22 cellular contexts compared by ENCODE assay signal in genomic region chr12:19189522-19189921, GRCh38. TPM values are rescaled to one million over a fixed set of nuclear protein-coding genes. Genes with fewer than 3 reads are reported as not detected.
DNase-seq lines count a peak whose midpoint lies in the region; ATAC-seq and TF ChIP-seq lines count a peak whose summit lies in the region.
"Had no signal": no experiment of that assay in that cellular context is flagged by ENCODE, and none has a peak within 500 bp of the region (broad histone marks: within the 10 kb centered on the region; RNA-seq: fewer than 3 reads in every experiment).

No MANE protein-coding gene starts in this region.

- ATAC-seq in SK-N-SH treated with all-trans-retinoic acid at 6 μM for 48 hours (no peak), WTC11 (no peak), left colon (no peak)
- ATAC-seq: activated CD4-positive, alpha-beta T cell treated with anti-CD3 and anti-CD28 coated beads for 36 hours; HepG2; left lobe of liver; PC-3 had no signal

- no peaks in the 10 kb centered on the region for H3K9me3 ChIP-seq in SK-N-SH
- H3K9me3 ChIP-seq in tibial artery, result no peaks in the 10 kb centered on the region

- in situ Hi-C loops in KBM-7 (cut with MboI; ENCODE audit: low pct_unique_long_range_greater_than_20kb, low sequenced_read_pairs), result no loop called here

- DNase-seq in SK-N-SH, result no peak
- DNase-seq in WTC11 (ENCODE audit: low spot score), result no peak
- peak; percentile 14 for DNase-seq in hepatic stellate cell (ENCODE audit: low spot score)
- DNase-seq in tibial artery, result no peak
- no peak for DNase-seq in NCI-H146 treated with DMSO at 0.1 percent for 48 hours (lab: John Stamatoyannopoulos, UW; ENCODE audit: unreplicated experiment)
- DNase-seq in KBM-7, result no peak
- DNase-seq in left colon, result no peak
- DNase-seq: activated CD4-positive, alpha-beta T cell treated with anti-CD3 and anti-CD28 coated beads for 36 hours; anterior cingulate cortex; DMS79 treated with DMSO at 0.1 percent for 48 hours; effector memory CD4-positive, alpha-beta T cell; NCI-H1092 treated with DMSO at 0.1 percent for 48 hours; NCI-H2081; NCI-H446; PC-3; SIG-M5; T-helper 1 cell had no signal

- POLR2A ChIA-PET in SK-N-SH (lab: Yijun Ruan, JAX), result no interaction called here
- POLR2A ChIA-PET in WTC11 (lab: Charles Lee), result no interaction called here

- WGBS in SK-N-SH (ENCODE audit: low lambda C conversion rate), result 70% methylated on average over 1 of the region's 1 CpG

- H3K36me3 ChIP-seq in SK-N-SH (replicated peaks in 1 of 2; ENCODE audit: control insufficient read depth in 1 of 2, insufficient read depth in 2 of 2, low read length in 1 of 2) (no peaks in the 10 kb centered on the region), tibial artery (no peaks in the 10 kb centered on the region)

- H3K4me1 Mint-ChIP-seq in WTC11, result peaks cover 71% of the 10 kb centered on the region
- H3K4me1 Mint-ChIP-seq: activated naive CD4-positive, alpha-beta T cell treated with anti-CD3 and anti-CD28 coated beads, Interleukin-2, amount 50 U/mL, for 24 hours had no signal

- no peaks in the 10 kb centered on the region for H4K20me1 ChIP-seq in SK-N-SH (ENCODE audit: insufficient read depth)

- no peak overlapping the region for H2AFZ ChIP-seq in SK-N-SH (ENCODE audit: low read depth)

- H3K27me3 ChIP-seq in SK-N-SH (ENCODE audit: insufficient read depth) (no peaks in the 10 kb centered on the region), tibial artery (no peaks in the 10 kb centered on the region)

- H3K9me3 Mint-ChIP-seq in WTC11, result no peaks in the 10 kb centered on the region
- H3K9me3 Mint-ChIP-seq: activated naive CD4-positive, alpha-beta T cell treated with anti-CD3 and anti-CD28 coated beads, Interleukin-2, amount 50 U/mL, for 24 hours had no signal

- no peak for TF ChIP-seq EP300 in SK-N-SH (IDR thresholded peaks at IDR 0.05; ENCODE audit: borderline replicate concordance in 1 of 2, low read depth in 1 of 2, low read length in 1 of 2)

- no peak for TF ChIP-seq RAD21 in SK-N-SH (IDR thresholded peaks at IDR 0.05; ENCODE audit: low read length)

- H3K27me3 Mint-ChIP-seq in WTC11 (ENCODE audit: low read depth), result no peaks in the 10 kb centered on the region
- H3K27me3 Mint-ChIP-seq: activated CD4-positive, alpha-beta T cell treated with anti-CD3 and anti-CD28 coated beads for 36 hours had no signal

- TF ChIP-seq CTCF in SK-N-SH (IDR thresholded peaks at IDR 0.05), result no peak
- no peak for TF ChIP-seq CTCF in WTC11 (IDR thresholded peaks at IDR 0.05)
- no peak for TF ChIP-seq CTCF in tibial artery (IDR thresholded peaks at IDR 0.05)

- no peak overlapping the region for H3K9ac ChIP-seq in SK-N-SH

- peak overlapping the region in 1 of 2 experiments; percentile 68; a peak in 2 of 4 replicates for H3K27ac ChIP-seq in SK-N-SH (ENCODE audit: low read depth in 2 of 2, low read length in 1 of 2)
- peak overlapping the region; percentile 2 to 37 for H3K27ac ChIP-seq in tibial artery
- H3K27ac ChIP-seq: 22Rv1 had no signal

- intact Hi-C loops in tibial artery (cut with DNase I; ENCODE audit: low total_unique reads), result no loop called here
- intact Hi-C loops in left colon (cut with DNase I, micrococcal nuclease), result loop anchor here in 1 of 2 donors (5.0 kb wide), 1 partner anchor 322 kb away; no protein-coding TSS in a partner anchor

- H3K4me1 ChIP-seq in SK-N-SH (ENCODE audit: control insufficient read depth in 1 of 2, insufficient read depth in 2 of 2, low read depth in 1 of 2, low read length in 1 of 2) (peaks cover 3 to 28% of the 10 kb centered on the region in 2 experiments; a peak in 3 of 4 replicates), tibial artery (peaks cover 0 to 57% (median 17%) of the 10 kb centered on the region in 4 donors)

- CTCF ChIA-PET in SK-N-SH (lab: Yijun Ruan, JAX), result interaction anchor here (0.9 to 1.2 kb wide), 2 partner anchors 10 to 328 kb away, joined by 3 to 4 read pairs; no protein-coding TSS in a partner anchor
- CTCF ChIA-PET in WTC11 (lab: Charles Lee), result no interaction called here

- peaks cover 17% of the 10 kb centered on the region for H3F3A ChIP-seq in SK-N-SH (replicated peaks; ENCODE audit: insufficient read depth)

- no peak overlapping the region for H3K4me3 ChIP-seq in SK-N-SH (ENCODE audit: low read depth in 2 of 2, low read length in 1 of 2)
- H3K4me3 ChIP-seq in tibial artery, result no peak overlapping the region

- H3K36me3 Mint-ChIP-seq in WTC11, result no peaks in the 10 kb centered on the region
- H3K36me3 Mint-ChIP-seq: activated naive CD4-positive, alpha-beta T cell treated with anti-CD3 and anti-CD28 coated beads, Interleukin-2, amount 50 U/mL, for 24 hours had no signal

- no peak overlapping the region for H3K4me2 ChIP-seq in SK-N-SH

- H3K4me3 Mint-ChIP-seq in WTC11, result no peak overlapping the region
- H3K4me3 Mint-ChIP-seq: activated CD4-positive, alpha-beta T cell treated with anti-CD3 and anti-CD28 coated beads for 36 hours; activated naive CD4-positive, alpha-beta T cell treated with anti-CD3 and anti-CD28 coated beads, Interleukin-2, amount 50 U/mL, for 24 hours had no signal

- no peaks in the 10 kb centered on the region for H3K9me2 ChIP-seq in SK-N-SH

- peaks cover 3% of the 10 kb centered on the region; the same call in 1 of the 2 replicates for H3K79me2 ChIP-seq in SK-N-SH (ENCODE audit: insufficient read depth)

- peak overlapping the region; percentile 65 for H3K27ac Mint-ChIP-seq in WTC11
- H3K27ac Mint-ChIP-seq: activated CD4-positive, alpha-beta T cell treated with anti-CD3 and anti-CD28 coated beads for 36 hours; activated naive CD4-positive, alpha-beta T cell treated with anti-CD3 and anti-CD28 coated beads, Interleukin-2, amount 50 U/mL, for 24 hours had no signal

TF ChIP-seq in SK-N-SH treated with all-trans-retinoic acid at 6 μM for 48 hours, 23 proteins besides CTCF, POLR2A, EP300 and RAD21 (continues in another document):
- TF ChIP-seq, protein P1, sequence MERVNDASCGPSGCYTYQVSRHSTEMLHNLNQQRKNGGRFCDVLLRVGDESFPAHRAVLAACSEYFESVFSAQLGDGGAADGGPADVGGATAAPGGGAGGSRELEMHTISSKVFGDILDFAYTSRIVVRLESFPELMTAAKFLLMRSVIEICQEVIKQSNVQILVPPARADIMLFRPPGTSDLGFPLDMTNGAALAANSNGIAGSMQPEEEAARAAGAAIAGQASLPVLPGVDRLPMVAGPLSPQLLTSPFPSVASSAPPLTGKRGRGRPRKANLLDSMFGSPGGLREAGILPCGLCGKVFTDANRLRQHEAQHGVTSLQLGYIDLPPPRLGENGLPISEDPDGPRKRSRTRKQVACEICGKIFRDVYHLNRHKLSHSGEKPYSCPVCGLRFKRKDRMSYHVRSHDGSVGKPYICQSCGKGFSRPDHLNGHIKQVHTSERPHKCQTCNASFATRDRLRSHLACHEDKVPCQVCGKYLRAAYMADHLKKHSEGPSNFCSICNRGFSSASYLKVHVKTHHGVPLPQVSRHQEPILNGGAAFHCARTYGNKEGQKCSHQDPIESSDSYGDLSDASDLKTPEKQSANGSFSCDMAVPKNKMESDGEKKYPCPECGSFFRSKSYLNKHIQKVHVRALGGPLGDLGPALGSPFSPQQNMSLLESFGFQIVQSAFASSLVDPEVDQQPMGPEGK (CRISPR knock-in tag; IDR thresholded peaks at IDR 0.05; ENCODE audit: borderline replicate concordance), result no peak
- TF ChIP-seq SNAI2 (CRISPR knock-in tag; IDR thresholded peaks at IDR 0.05), result no peak

TF ChIP-seq in SK-N-SH, 30 proteins besides CTCF, POLR2A, EP300 and RAD21 (continues in another document):
- TF ChIP-seq, protein P2, sequence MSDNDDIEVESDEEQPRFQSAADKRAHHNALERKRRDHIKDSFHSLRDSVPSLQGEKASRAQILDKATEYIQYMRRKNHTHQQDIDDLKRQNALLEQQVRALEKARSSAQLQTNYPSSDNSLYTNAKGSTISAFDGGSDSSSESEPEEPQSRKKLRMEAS (IDR thresholded peaks at IDR 0.05; ENCODE audit: low read depth), result no peak
- TF ChIP-seq NRF1 (IDR thresholded peaks at IDR 0.05; ENCODE audit: low read depth, low read length), result no peak

TF ChIP-seq in WTC11, 78 proteins besides CTCF, POLR2A, EP300 and RAD21 (continues in another document):
- TF ChIP-seq TEAD4 (CRISPR knock-in tag; IDR thresholded peaks at IDR 0.05) (no peak), GTF2I (CRISPR knock-in tag; conservative IDR thresholded peaks at IDR 0.05) (no peak), JAZF1 (CRISPR knock-in tag; IDR thresholded peaks at IDR 0.05) (no peak), MXD4 (CRISPR knock-in tag; IDR thresholded peaks at IDR 0.05; ENCODE audit: borderline replicate concordance) (no peak), NR3C1 (CRISPR knock-in tag; conservative IDR thresholded peaks at IDR 0.05; ENCODE audit: low read depth) (no peak), E2F1 (CRISPR knock-in tag; IDR thresholded peaks at IDR 0.05) (no peak), CREM (CRISPR knock-in tag; IDR thresholded peaks at IDR 0.05) (no peak)
- TF ChIP-seq, protein P3, sequence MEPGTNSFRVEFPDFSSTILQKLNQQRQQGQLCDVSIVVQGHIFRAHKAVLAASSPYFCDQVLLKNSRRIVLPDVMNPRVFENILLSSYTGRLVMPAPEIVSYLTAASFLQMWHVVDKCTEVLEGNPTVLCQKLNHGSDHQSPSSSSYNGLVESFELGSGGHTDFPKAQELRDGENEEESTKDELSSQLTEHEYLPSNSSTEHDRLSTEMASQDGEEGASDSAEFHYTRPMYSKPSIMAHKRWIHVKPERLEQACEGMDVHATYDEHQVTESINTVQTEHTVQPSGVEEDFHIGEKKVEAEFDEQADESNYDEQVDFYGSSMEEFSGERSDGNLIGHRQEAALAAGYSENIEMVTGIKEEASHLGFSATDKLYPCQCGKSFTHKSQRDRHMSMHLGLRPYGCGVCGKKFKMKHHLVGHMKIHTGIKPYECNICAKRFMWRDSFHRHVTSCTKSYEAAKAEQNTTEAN (CRISPR knock-in tag; IDR thresholded peaks at IDR 0.05), result no peak

RNA-seq across cellular contexts. Expression of gene PLEKHA5, which starts 60.0 kb away (rescaled TPM):
- polyA plus RNA-seq in SK-N-SH (2012; rRNA removed), result 6.7 and 7.1 TPM in 2 replicates
- 8.3 and 10.9 TPM in 2 replicates for polyA plus RNA-seq in SK-N-SH (2012; cell fraction: cytosol; rRNA removed)
- polyA plus RNA-seq in SK-N-SH (2012; cell fraction: nucleus; rRNA removed), result 5.6 and 13.0 TPM in 2 replicates
- total RNA-seq in WTC11 (2021) (53.4 to 61.1 TPM (median 57.1 TPM) in 3 replicates), left colon (10 to 100 TPM; 33.1 to 36.8 TPM)
